In the genomic region with DNA sequence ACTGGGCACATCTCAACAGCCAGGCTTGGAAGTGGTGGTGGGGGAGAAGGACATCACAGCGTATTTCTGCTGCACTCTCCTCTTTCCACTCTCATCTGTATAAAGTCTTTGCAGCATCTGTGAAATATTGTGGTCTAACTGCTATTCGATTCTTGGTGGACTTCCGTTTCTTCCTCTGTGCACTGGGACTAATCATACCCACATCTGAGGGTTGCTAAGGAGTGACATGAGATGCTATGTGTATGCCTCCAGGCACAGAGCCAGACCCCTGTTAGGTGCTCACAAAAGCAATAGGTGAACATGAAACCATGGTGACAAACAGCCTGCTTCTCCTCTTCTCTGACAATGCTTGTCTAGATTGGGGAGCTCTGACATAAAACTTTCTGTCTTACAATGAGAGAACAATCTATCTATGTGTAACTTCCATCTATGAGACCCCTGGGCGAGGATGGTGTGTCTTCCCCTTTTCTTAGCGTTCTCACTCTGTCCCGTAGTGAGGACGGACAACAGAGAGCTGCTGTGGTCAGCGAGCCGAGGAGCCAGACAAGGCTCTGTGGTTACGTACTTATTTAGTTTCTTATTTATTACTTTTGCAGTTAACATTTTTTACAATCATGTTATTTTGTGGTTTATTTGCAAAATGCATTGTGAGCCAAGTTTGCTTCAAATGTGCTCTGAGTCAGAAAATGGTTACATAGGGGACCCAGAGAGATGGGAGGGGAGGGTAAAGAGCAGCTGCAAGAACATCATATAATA, we compare ENCODE assay signal across 11 cellular contexts.
DNase-seq lines count a peak whose midpoint lies in the region; ATAC-seq, FAIRE-seq and TF ChIP-seq lines count a peak whose summit lies in the region.
"Had no signal": no experiment of that assay in that cellular context is flagged by ENCODE, and none has a peak within 500 bp of the region (broad histone marks: within the 10 kb centered on the region; RNA-seq: fewer than 3 reads in every experiment).

No MANE protein-coding gene starts in this region.

- H3K9me3 ChIP-seq in colonic mucosa (no peaks in the 10 kb centered on the region), stomach smooth muscle (ENCODE audit: control insufficient read depth in 2 of 2, low read length in 2 of 2) (no peaks in the 10 kb centered on the region), small intestine (ENCODE audit: control insufficient read depth, low read depth) (no peaks in the 10 kb centered on the region)
- H3K9me3 ChIP-seq: thoracic aorta had no signal

- 57 to 81% (median 59%) methylated on average over 10 of the region's 10 CpGs for WGBS in small intestine, 3 donors

- TF ChIP-seq CTCF in colonic mucosa (IDR thresholded peaks at IDR 0.05), result no peak

- H3K4me3 ChIP-seq in colonic mucosa (no peak overlapping the region), stomach smooth muscle (ENCODE audit: low read length in 2 of 2) (peak overlapping the region in 1 of 2 donors; percentile 15), small intestine (ENCODE audit: low read depth in 1 of 2, low read length in 2 of 2) (no peak overlapping the region)
- H3K4me3 ChIP-seq: thoracic aorta had no signal

- intact Hi-C loops in colonic mucosa (cut with DNase I), result loop anchor here (10.0 kb wide), 1 partner anchor 260 kb away; no protein-coding TSS in a partner anchor

- H3K27me3 ChIP-seq in colonic mucosa (no peaks in the 10 kb centered on the region), stomach smooth muscle (ENCODE audit: control insufficient read depth in 1 of 2, insufficient read depth in 2 of 2, low read length in 2 of 2) (no peaks in the 10 kb centered on the region), small intestine (ENCODE audit: control insufficient read depth in 2 of 2, insufficient read depth in 2 of 2, low read length in 2 of 2) (no peaks in the 10 kb centered on the region)

- H3K36me3 ChIP-seq in colonic mucosa, result no peaks in the 10 kb centered on the region
- no peaks in the 10 kb centered on the region for H3K36me3 ChIP-seq in stomach smooth muscle (ENCODE audit: control insufficient read depth in 2 of 2, insufficient read depth in 2 of 2, low read length in 2 of 2)
- H3K36me3 ChIP-seq in small intestine (ENCODE audit: control insufficient read depth in 2 of 2, insufficient read depth in 2 of 2, low read length in 2 of 2), result no peaks in the 10 kb centered on the region
- H3K36me3 ChIP-seq: thoracic aorta had no signal

- ATAC-seq in HG03097 (IDR thresholded peaks at IDR 0.05; ENCODE audit: low FRiP score, unreplicated experiment), result no peak
- ATAC-seq in GM21447 (IDR thresholded peaks at IDR 0.05; ENCODE audit: unreplicated experiment), result no peak

- H3K27ac ChIP-seq in colonic mucosa (peak overlapping the region; percentile 43), stomach smooth muscle (ENCODE audit: low read length) (peak overlapping the region; percentile 18), small intestine (ENCODE audit: low read depth in 1 of 2, low read length in 1 of 2) (peak overlapping the region in 1 of 2 donors; percentile 71)
- H3K27ac ChIP-seq: thoracic aorta, VCaP had no signal

- peak overlapping the region in 1 of 2 donors; percentile 9 for H3K9ac ChIP-seq in colonic mucosa (ENCODE audit: low read depth in 2 of 2, low read length in 2 of 2)
- H3K9ac ChIP-seq in stomach smooth muscle (ENCODE audit: low read length in 2 of 2), result no peak overlapping the region

- DNase-seq in NCI-H345 (lab: John Stamatoyannopoulos, UW) (peak; percentile 9), NCI-H345 treated with DMSO at 0.1 percent for 48 hours (lab: John Stamatoyannopoulos, UW; ENCODE audit: unreplicated experiment) (no peak), NCI-H1436 treated with DMSO at 0.1 percent for 48 hours (lab: John Stamatoyannopoulos, UW) (peak; percentile 75), colonic mucosa (no peak), small intestine (no peak)

- FAIRE-seq in small intestine (lab: Jason Lieb, UNC), result no peak
- FAIRE-seq: A204.1 had no signal

- H3K4me1 ChIP-seq in colonic mucosa (no peaks in the 10 kb centered on the region), stomach smooth muscle (ENCODE audit: control insufficient read depth, insufficient read depth, low read length) (peaks cover 16% of the 10 kb centered on the region), small intestine (ENCODE audit: control insufficient read depth in 2 of 2, insufficient read depth in 1 of 2, low read depth in 1 of 2, low read length in 1 of 2) (no peaks in the 10 kb centered on the region)

Comparison
In these comparisons a context has a peak if more than half of its experiments do, and no peak if none do; other contexts are left out.
1. DNase-seq: peak in NCI-H345 (single experiment) and NCI-H1436 treated with DMSO at 0.1 percent for 48 hours (single experiment); none in NCI-H345 treated with DMSO at 0.1 percent for 48 hours (single experiment), colonic mucosa (single experiment) and small intestine (single experiment).